11 cellular contexts compared by ENCODE assay signal in genomic region chr2:33380001-33380609, GRCh38.
DNase-seq lines count a peak whose midpoint lies in the region; ATAC-seq, FAIRE-seq and TF ChIP-seq lines count a peak whose summit lies in the region.
"Had no signal": no experiment of that assay in that cellular context is flagged by ENCODE, and none has a peak within 500 bp of the region (broad histone marks: within the 10 kb centered on the region; RNA-seq: fewer than 3 reads in every experiment).

No MANE protein-coding gene starts in this region.

- intact Hi-C loops in CD14-positive monocyte (cut with micrococcal nuclease) (no loop called here), right lobe of liver (cut with DNase I) (no loop called here)

- H3K9me3 ChIP-seq in astrocyte (ENCODE audit: insufficient read depth, low read depth, low read length) (no peaks in the 10 kb centered on the region), right lobe of liver (no peaks in the 10 kb centered on the region)

- H3K27ac ChIP-seq in astrocyte (ENCODE audit: low read depth, low read length) (no peak overlapping the region), right lobe of liver (no peak overlapping the region), coronary artery (no peak overlapping the region)

- DNase-seq in CD14-positive monocyte (ENCODE audit: low spot score) (no peak), HFFc6 (no peak), astrocyte (ENCODE audit: low read depth) (no peak), right lobe of liver (no peak), nucleus accumbens (lab: John Stamatoyannopoulos, UW) (no peak), coronary artery (ENCODE audit: low spot score) (no peak)
- DNase-seq in activated naive CD4-positive, alpha-beta T cell treated with Interleukin-2 at 50 U/mL for 16 hours: no peak
- DNase-seq: activated CD4-positive, alpha-beta T cell treated with anti-CD3 and anti-CD28 coated beads, Interleukin-2, amount 50 U/mL, for 48 hours; NCI-H2227 treated with DMSO at 0.1 percent for 48 hours had no signal

- H3K27me3 Mint-ChIP-seq in CD14-positive monocyte (ENCODE audit: low read depth in 3 of 3) (peaks cover 0 to 5% (median 1%) of the 10 kb centered on the region in 3 donors), HFFc6 (ENCODE audit: insufficient read depth) (peaks cover 5% of the 10 kb centered on the region), astrocyte (ENCODE audit: low read depth, unreplicated experiment) (no peaks in the 10 kb centered on the region)

- FAIRE-seq in astrocyte (lab: Jason Lieb, UNC): no peak

- no peaks in the 10 kb centered on the region for H4K20me1 ChIP-seq in astrocyte (ENCODE audit: insufficient read depth, low read length)

- TF ChIP-seq POLR2A in right lobe of liver (IDR thresholded peaks at IDR 0.05): no peak

- H2AFZ ChIP-seq in astrocyte (ENCODE audit: low read depth, low read length): no peak overlapping the region

- H3K9me3 Mint-ChIP-seq in CD14-positive monocyte (peaks cover 0 to 3% (median 0%) of the 10 kb centered on the region in 7 donors), HFFc6 (no peaks in the 10 kb centered on the region), astrocyte (ENCODE audit: unreplicated experiment) (no peaks in the 10 kb centered on the region)
- H3K9me3 Mint-ChIP-seq: dendritic cell treated with granulocyte-macrophage colony-stimulating factor and Interleukin-4, amounts not matched to agents 40 ng/mL and 50 ng/mL, for 4 days had no signal

- H3K27me3 ChIP-seq in astrocyte (ENCODE audit: insufficient read depth, low read length) (no peaks in the 10 kb centered on the region), right lobe of liver (no peaks in the 10 kb centered on the region)

- H3K79me2 ChIP-seq in astrocyte (ENCODE audit: insufficient read depth, low read length): no peaks in the 10 kb centered on the region

- WGBS in right lobe of liver (ENCODE audit: insufficient coverage, low coverage, low lambda C conversion rate, missing lambda C conversion rate): 57% methylated on average over 7 of the region's 8 CpGs

- H3K4me3 ChIP-seq in astrocyte (ENCODE audit: insufficient read depth, low read depth, low read length) (no peak overlapping the region), right lobe of liver (no peak overlapping the region), coronary artery (no peak overlapping the region)

- H3K36me3 ChIP-seq in astrocyte (ENCODE audit: insufficient read depth, low read length) (peaks cover 8% of the 10 kb centered on the region), right lobe of liver (no peaks in the 10 kb centered on the region)

- no peak overlapping the region for H3K9ac ChIP-seq in astrocyte (ENCODE audit: low read length)

- H3K27ac Mint-ChIP-seq in CD14-positive monocyte (no peak overlapping the region), HFFc6 (no peak overlapping the region), astrocyte (ENCODE audit: unreplicated experiment) (no peak overlapping the region)
- H3K27ac Mint-ChIP-seq: dendritic cell treated with granulocyte-macrophage colony-stimulating factor and Interleukin-4, amounts not matched to agents 40 ng/mL and 50 ng/mL, for 4 days had no signal

- TF ChIP-seq CTCF in CD14-positive monocyte (IDR thresholded peaks at IDR 0.05): peak; percentile 46
- peak; percentile 85 for TF ChIP-seq CTCF in HFFc6 (IDR thresholded peaks at IDR 0.05)
- peak; percentile 53 for TF ChIP-seq CTCF in astrocyte (IDR thresholded peaks at IDR 0.05; ENCODE audit: insufficient read depth, low read depth, low read length)
- peak; percentile 52 to 71 (median 64) for TF ChIP-seq CTCF in right lobe of liver (IDR thresholded peaks at IDR 0.05)
- TF ChIP-seq CTCF in coronary artery (IDR thresholded peaks at IDR 0.05): no peak

- H3K4me3 Mint-ChIP-seq in CD14-positive monocyte: no peak overlapping the region
- H3K4me3 Mint-ChIP-seq in HFFc6: no peak overlapping the region
- H3K4me3 Mint-ChIP-seq in astrocyte (ENCODE audit: unreplicated experiment): no peak overlapping the region
- H3K4me3 Mint-ChIP-seq: dendritic cell treated with granulocyte-macrophage colony-stimulating factor and Interleukin-4, amounts not matched to agents 40 ng/mL and 50 ng/mL, for 4 days had no signal

- H3K4me1 Mint-ChIP-seq in CD14-positive monocyte (peaks cover 2% of the 10 kb centered on the region), HFFc6 (ENCODE audit: low read depth) (peaks cover 45% of the 10 kb centered on the region), astrocyte (ENCODE audit: low read depth, unreplicated experiment) (no peaks in the 10 kb centered on the region)

- H3K36me3 Mint-ChIP-seq in CD14-positive monocyte (no peaks in the 10 kb centered on the region), HFFc6 (ENCODE audit: low read depth) (peaks cover 25% of the 10 kb centered on the region), astrocyte (ENCODE audit: low read depth, unreplicated experiment) (no peaks in the 10 kb centered on the region)

- H3K4me1 ChIP-seq in astrocyte (ENCODE audit: insufficient read depth, low read length): peaks cover 5% of the 10 kb centered on the region
- no peaks in the 10 kb centered on the region for H3K4me1 ChIP-seq in right lobe of liver

- H3K4me2 ChIP-seq in astrocyte (ENCODE audit: low read length): no peak overlapping the region

- peak in 1 of 4 donors; percentile 24 for ATAC-seq in right lobe of liver
- no peak for ATAC-seq in GM19023 (IDR thresholded peaks at IDR 0.05; ENCODE audit: unreplicated experiment)
